In genomic region chr11:47182380-47182779, GRCh38 we compare ENCODE assay signal across 1 cellular context.
TF ChIP-seq lines count a peak whose summit lies in the region.

No MANE protein-coding gene starts in this region.

TF ChIP-seq in H1, 55 proteins besides CTCF, POLR2A, EP300 and RAD21:
- TF ChIP-seq NANOG (IDR thresholded peaks at IDR 0.05; ENCODE audit: insufficient read depth, low read depth, low read length, poor library complexity, severe bottlenecking) (no peak), SRF (IDR thresholded peaks at IDR 0.05; ENCODE audit: low read depth, low read length) (no peak), RNF2 (IDR thresholded peaks at IDR 0.05; ENCODE audit: borderline replicate concordance, low read depth, low read length, missing control alignments, poor library complexity, severe bottlenecking) (no peak), E2F6 (IDR thresholded peaks at IDR 0.05) (no peak), CHD7 (IDR thresholded peaks at IDR 0.05; ENCODE audit: insufficient replicate concordance, low read length) (no peak), PHF8 (conservative IDR thresholded peaks at IDR 0.05; ENCODE audit: low read depth, low read length) (no peak)
